18 cellular contexts compared by ENCODE assay signal in the genomic region with DNA sequence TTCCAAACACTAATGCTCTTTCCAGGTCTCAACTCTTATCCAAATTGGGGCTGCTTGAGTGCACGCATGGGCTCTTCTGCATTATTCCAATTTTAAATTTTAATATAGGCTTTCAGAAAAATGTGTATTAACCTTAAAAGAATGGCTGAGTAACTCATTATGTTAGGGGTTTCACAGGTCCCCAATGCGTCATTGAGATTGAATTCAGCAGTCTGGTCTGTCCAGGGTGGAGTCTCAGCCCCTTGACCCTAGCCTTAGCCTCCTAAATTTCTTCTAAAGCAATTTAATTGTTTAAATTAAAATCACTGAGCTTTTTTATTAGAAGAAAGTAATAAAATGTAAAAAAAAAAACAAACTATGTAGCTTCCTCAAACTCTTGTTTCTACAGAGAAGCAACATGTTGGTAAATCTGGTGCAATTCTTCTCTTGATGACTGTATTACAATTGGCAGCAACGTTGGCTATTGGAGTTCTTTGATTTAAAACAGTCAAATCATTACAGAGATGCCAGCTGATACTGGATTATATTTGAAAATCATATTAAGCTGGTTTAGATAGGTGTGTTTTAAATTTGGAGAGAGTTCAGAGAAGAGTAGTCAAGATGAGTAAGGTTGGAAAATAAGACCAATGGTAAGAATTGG.
A peak's percentile ranks its signal among the peaks of the same experiment; 100 is the strongest.
DNase-seq lines count a peak whose midpoint lies in the region; ATAC-seq and TF ChIP-seq lines count a peak whose summit lies in the region.
"Had no signal": no experiment of that assay in that cellular context is flagged by ENCODE, and none has a peak within 500 bp of the region (broad histone marks: within the 10 kb centered on the region; RNA-seq: fewer than 3 reads in every experiment).

No MANE protein-coding gene starts in this region.

- H3K9me2 ChIP-seq in GM23248 (ENCODE audit: insufficient read depth) (peaks cover 5% of the 10 kb centered on the region; the same call in 1 of the 2 replicates), PC-3 (replicated peaks; ENCODE audit: low read length) (no peaks in the 10 kb centered on the region)

- H3K9ac ChIP-seq in GM23248 (no peak overlapping the region), PC-3 (ENCODE audit: low read length) (no peak overlapping the region)

- H4K20me1 ChIP-seq in GM23248 (ENCODE audit: insufficient read depth) (no peaks in the 10 kb centered on the region), PC-3 (ENCODE audit: low read length) (no peaks in the 10 kb centered on the region)

- no peaks in the 10 kb centered on the region for H3K27me3 ChIP-seq in GM23248 (replicated peaks; ENCODE audit: insufficient read depth)
- no peaks in the 10 kb centered on the region for H3K27me3 ChIP-seq in PC-3 (ENCODE audit: low read length)
- no peaks in the 10 kb centered on the region for H3K27me3 ChIP-seq in left lung

- no peaks in the 10 kb centered on the region for H3K79me2 ChIP-seq in GM23248 (ENCODE audit: insufficient read depth)
- peaks cover 16% of the 10 kb centered on the region for H3K79me2 ChIP-seq in PC-3 (ENCODE audit: low read length)

- 35 to 46% methylated on average over 3 of the region's 3 CpGs for WGBS in GM23248 (ENCODE audit: low coverage in 1 of 2, low lambda C conversion rate in 2 of 2, missing lambda C conversion rate in 2 of 2), 2 experiments

- H3K4me1 ChIP-seq in GM23248 (ENCODE audit: insufficient read depth) = peaks cover 57% of the 10 kb centered on the region
- peaks cover 44% of the 10 kb centered on the region for H3K4me1 ChIP-seq in PC-3 (ENCODE audit: insufficient read depth, low read length)
- no peaks in the 10 kb centered on the region for H3K4me1 ChIP-seq in left lung
- H3K4me1 ChIP-seq: HAP-1 had no signal

- DNase-seq in A172 (ENCODE audit: low spot score) (peak; percentile 67), GM23248 (peak; percentile 65), PC-3 (no peak), fibroblast of peridontal ligament (ENCODE audit: extremely low read depth) (peak; percentile 73), RWPE1 (ENCODE audit: low spot score) (no peak), left lung (no peak)
- no peak for DNase-seq in activated CD4-positive, alpha-beta T cell treated with anti-CD3 and anti-CD28 coated beads, Interleukin-2, amount 50 U/mL, for 4 hours
- DNase-seq: MV-4-11, NCI-H1417 treated with DMSO at 0.1 percent for 48 hours, NCI-H2029, NCI-H510A, NCI-H82, SIG-M5 had no signal

- BruUV-seq in PC-3 (replicated peaks; lab: Mats Ljungman, UMichigan) = no TSS peak

- POLR2A ChIA-PET in PC-3 (lab: Charles Lee; ENCODE audit: unreplicated experiment) = interaction anchor here (0.8 kb wide), 1 partner anchor 41 kb away, joined by 3 read pairs; no protein-coding TSS in a partner anchor
- POLR2A ChIA-PET in RWPE1 (lab: Yijun Ruan, JAX; ENCODE audit: low non-redundant PET) = no interaction called here

- CTCF ChIA-PET in PC-3 (lab: Charles Lee) = no interaction called here
- CTCF ChIA-PET in RWPE1 (lab: Yijun Ruan, JAX) = interaction anchor here (0.6 kb wide), 1 partner anchor 223 kb away, joined by 5 read pairs; no protein-coding TSS in a partner anchor

- intact Hi-C loops in PC-3 (cut with micrococcal nuclease) (loop anchor here (5.0 kb wide), 3 partner anchors 152 to 1497 kb away; no protein-coding TSS in a partner anchor), left lung (cut with DNase I) (loop anchor here in 1 of 2 donors (5.0 kb wide), 1 partner anchor 172 kb away; the partner anchor contains the start of gene DKK1)

- in situ Hi-C loops in GM23248 (cut with MboI) = loop anchor here (5.0 kb wide), 1 partner anchor 172 kb away; the partner anchor contains the start of gene DKK1

- H3K27ac ChIP-seq in GM23248 (peak overlapping the region; percentile 76), PC-3 (ENCODE audit: low read length) (no peak overlapping the region), RWPE1 (no peak overlapping the region), left lung (no peak overlapping the region)
- H3K27ac ChIP-seq: 22Rv1, C4-2B, HL-60 had no signal

- peaks cover 50% of the 10 kb centered on the region for H3F3A ChIP-seq in GM23248 (ENCODE audit: insufficient read depth)
- peaks cover 6% of the 10 kb centered on the region for H3F3A ChIP-seq in PC-3 (ENCODE audit: low read length, unreplicated experiment)

- ATAC-seq in PC-3 (no peak), HG03045 (IDR thresholded peaks at IDR 0.05; ENCODE audit: unreplicated experiment) (no peak), left lung (no peak)

- H3K9me3 ChIP-seq in GM23248 (ENCODE audit: low read depth) (no peaks in the 10 kb centered on the region), PC-3 (ENCODE audit: low read length) (no peaks in the 10 kb centered on the region), left lung (no peaks in the 10 kb centered on the region)
- H3K9me3 ChIP-seq: HAP-1 had no signal

- H3K4me2 ChIP-seq in GM23248 (ENCODE audit: unreplicated experiment) (peak overlapping the region; percentile 52), PC-3 (ENCODE audit: low read length) (no peak overlapping the region)

- H3K4me3 ChIP-seq in GM23248 (no peak overlapping the region), PC-3 (ENCODE audit: low read length) (no peak overlapping the region), left lung (no peak overlapping the region)
- H3K4me3 ChIP-seq: HAP-1 had no signal

- TF ChIP-seq CTCF in PC-3 (conservative IDR thresholded peaks at IDR 0.05; ENCODE audit: low read depth, low read length) = no peak
- no peak for TF ChIP-seq CTCF in RWPE1 (conservative IDR thresholded peaks at IDR 0.05; ENCODE audit: low read depth)
- no peak for TF ChIP-seq CTCF in left lung (IDR thresholded peaks at IDR 0.05)

- no peaks in the 10 kb centered on the region for H3K36me3 ChIP-seq in GM23248 (ENCODE audit: low read depth)
- no peaks in the 10 kb centered on the region; the same call in 1 of the 2 replicates for H3K36me3 ChIP-seq in PC-3 (ENCODE audit: low read depth, low read length)
- no peaks in the 10 kb centered on the region for H3K36me3 ChIP-seq in left lung
- H3K36me3 ChIP-seq: HAP-1 had no signal

- H2AFZ ChIP-seq in GM23248 (peak overlapping the region; percentile 30), PC-3 (ENCODE audit: low read length) (0 out of 2 replicates have a peak overlapping the region, but pooled peaks have one; percentile 1)

Comparison
In these comparisons a context has a peak if more than half of its experiments do, and no peak if none do; other contexts are left out.
1. DNase-seq: peak in A172 (single experiment), GM23248 (single experiment) and fibroblast of peridontal ligament (single experiment); none in PC-3 (single experiment), RWPE1 (single experiment), activated CD4-positive, alpha-beta T cell treated with anti-CD3 and anti-CD28 coated beads, Interleukin-2, amount 50 U/mL, for 4 hours (0 of 2) and left lung (0 of 2).